12 cellular contexts compared by ENCODE assay signal in genomic region chr1:174768949-174769348, GRCh38.
"Had no signal": no experiment of that assay in that cellular context is flagged by ENCODE, and none has a peak within 500 bp of the region (broad histone marks: within the 10 kb centered on the region; RNA-seq: fewer than 3 reads in every experiment).

No MANE protein-coding gene starts in this region.

- H3K36me3 Mint-ChIP-seq: activated CD8-positive, alpha-beta memory T cell treated with anti-CD3 and anti-CD28 coated beads, Interleukin-2, amount 10 ng/mL, durations not matched to agents 7 days and 5 days; activated naive CD8-positive, alpha-beta T cell treated with anti-CD3 and anti-CD28 coated beads, Interleukin-2, amount 10 ng/mL, durations not matched to agents 7 days and 5 days; natural killer cell had no signal

- DNase-seq: activated CD4-positive, alpha-beta T cell treated with anti-CD3 and anti-CD28 coated beads, Interleukin-2, amount 10 ng/mL, durations not matched to agents 7 days and 5 days; activated CD8-positive, alpha-beta memory T cell treated with anti-CD3 and anti-CD28 coated beads, Interleukin-2, amount 10 ng/mL, durations not matched to agents 7 days and 5 days; activated effector memory CD4-positive, alpha-beta T cell treated with anti-CD3 and anti-CD28 coated beads, Interleukin-2, amount 50 U/mL, for 16 hours; activated naive CD8-positive, alpha-beta T cell treated with anti-CD3 and anti-CD28 coated beads, Interleukin-2, amount 10 ng/mL, durations not matched to agents 7 days and 5 days; activated T-cell treated with anti-CD3 and anti-CD28 coated beads, Interleukin-2, amount 50 U/mL, for 24 hours; foreskin melanocyte; head of caudate nucleus; left colon; mucosa of descending colon; natural killer cell; posterior cingulate gyrus; T1000 had no signal

- H3K27me3 Mint-ChIP-seq: activated CD4-positive, alpha-beta T cell treated with anti-CD3 and anti-CD28 coated beads, Interleukin-2, amount 10 ng/mL, durations not matched to agents 7 days and 5 days; activated CD8-positive, alpha-beta memory T cell treated with anti-CD3 and anti-CD28 coated beads, Interleukin-2, amount 10 ng/mL, durations not matched to agents 7 days and 5 days; activated naive CD8-positive, alpha-beta T cell treated with anti-CD3 and anti-CD28 coated beads, Interleukin-2, amount 10 ng/mL, durations not matched to agents 7 days and 5 days; activated T-cell treated with anti-CD3 and anti-CD28 coated beads, Interleukin-2, amount 50 U/mL, for 24 hours had no signal

- ATAC-seq: activated CD8-positive, alpha-beta memory T cell treated with anti-CD3 and anti-CD28 coated beads, Interleukin-2, amount 10 ng/mL, durations not matched to agents 7 days and 5 days; mucosa of descending colon had no signal

- H3K9me3 Mint-ChIP-seq: activated CD4-positive, alpha-beta T cell treated with anti-CD3 and anti-CD28 coated beads, Interleukin-2, amount 10 ng/mL, durations not matched to agents 7 days and 5 days; activated naive CD8-positive, alpha-beta T cell treated with anti-CD3 and anti-CD28 coated beads, Interleukin-2, amount 10 ng/mL, durations not matched to agents 7 days and 5 days; activated T-cell treated with anti-CD3 and anti-CD28 coated beads, Interleukin-2, amount 50 U/mL, for 24 hours; natural killer cell had no signal

- H3K4me3 Mint-ChIP-seq: activated CD4-positive, alpha-beta T cell treated with anti-CD3 and anti-CD28 coated beads, Interleukin-2, amount 10 ng/mL, durations not matched to agents 7 days and 5 days; activated CD8-positive, alpha-beta memory T cell treated with anti-CD3 and anti-CD28 coated beads, Interleukin-2, amount 10 ng/mL, durations not matched to agents 7 days and 5 days; activated naive CD8-positive, alpha-beta T cell treated with anti-CD3 and anti-CD28 coated beads, Interleukin-2, amount 10 ng/mL, durations not matched to agents 7 days and 5 days; activated T-cell treated with anti-CD3 and anti-CD28 coated beads, Interleukin-2, amount 50 U/mL, for 24 hours; natural killer cell had no signal

- H3K27ac Mint-ChIP-seq: activated CD4-positive, alpha-beta T cell treated with anti-CD3 and anti-CD28 coated beads, Interleukin-2, amount 10 ng/mL, durations not matched to agents 7 days and 5 days; activated CD8-positive, alpha-beta memory T cell treated with anti-CD3 and anti-CD28 coated beads, Interleukin-2, amount 10 ng/mL, durations not matched to agents 7 days and 5 days; activated naive CD8-positive, alpha-beta T cell treated with anti-CD3 and anti-CD28 coated beads, Interleukin-2, amount 10 ng/mL, durations not matched to agents 7 days and 5 days; activated T-cell treated with anti-CD3 and anti-CD28 coated beads, Interleukin-2, amount 50 U/mL, for 24 hours; natural killer cell had no signal
